ENCODE assay signal across 29 cellular contexts in genomic region chr22:32122899-32123298, GRCh38. TPM values are rescaled to one million over a fixed set of nuclear protein-coding genes. Genes with fewer than 3 reads are reported as not detected.
"Had no signal": no experiment of that assay in that cellular context is flagged by ENCODE, and none has a peak within 500 bp of the region (broad histone marks: within the 10 kb centered on the region; RNA-seq: fewer than 3 reads in every experiment).

No MANE protein-coding gene starts in this region.

- H3K36me3 ChIP-seq: ascending aorta, cardiac muscle cell had no signal

- H3K4me1 ChIP-seq: ascending aorta had no signal

- H3K27ac ChIP-seq: ascending aorta, cardiac muscle cell had no signal

- H3K4me3 ChIP-seq: ascending aorta, cardiac muscle cell had no signal

- H3K27me3 ChIP-seq: ascending aorta, cardiac muscle cell had no signal

- H3K9me3 ChIP-seq: ascending aorta had no signal

- DNase-seq: activated B cell treated with CpG ODN at 0.5 μM for 24 hours; activated CD4-positive, alpha-beta memory T cell treated with anti-CD3 and anti-CD28 coated beads for 36 hours; activated CD4-positive, alpha-beta T cell treated with anti-CD3 and anti-CD28 coated beads for 4 hours; activated CD4-positive, alpha-beta T cell treated with anti-CD3 and anti-CD28 coated beads, Interleukin-2, amount 10 ng/mL, durations not matched to agents 24 days and 14 days; activated CD4-positive, alpha-beta T cell treated with anti-CD3 and anti-CD28 coated beads, Interleukin-2, amount 50 U/mL, for 1 hour; activated CD4-positive, alpha-beta T cell treated with anti-CD3 and anti-CD28 coated beads, Interleukin-2, amount 50 U/mL, for 4 hours; activated CD4-positive, CD25-positive, alpha-beta regulatory T cell treated with anti-CD3 and anti-CD28 coated beads, Interleukin-2, amount 50 U/mL, for 72 hours; activated CD8-positive, alpha-beta memory T cell treated with anti-CD3 and anti-CD28 coated beads, Interleukin-2, amount 50 U/mL, for 4 hours; activated CD8-positive, alpha-beta T cell treated with anti-CD3 and anti-CD28 coated beads for 36 hours; activated effector memory CD4-positive, alpha-beta T cell treated with Interleukin-2 at 50 U/mL for 16 hours; activated gamma-delta T cell; activated naive CD4-positive, alpha-beta T cell treated with anti-CD3 and anti-CD28 coated beads, Interleukin-2, amount 10 ng/mL, durations not matched to agents 7 days and 5 days; activated naive CD4-positive, alpha-beta T cell treated with Interleukin-2 at 50 U/mL for 16 hours; activated naive CD8-positive, alpha-beta T cell treated with anti-CD3 and anti-CD28 coated beads, Interleukin-2, amount 10 ng/mL, durations not matched to agents 7 days and 5 days; activated naive CD8-positive, alpha-beta T cell treated with anti-CD3 and anti-CD28 coated beads, Interleukin-2, amount 50 U/mL, for 24 hours; activated T-cell treated with anti-CD3 and anti-CD28 coated beads, Interleukin-2, amount 50 U/mL, for 24 hours; activated T-cell treated with anti-CD3 and anti-CD28 coated beads, Interleukin-2, amount 50 U/mL, for 48 hours; amygdala; anterior cingulate cortex; caudate nucleus; cerebellar nuclear complex; T-helper 1 cell; T-helper 2 cell; T-helper 9 cell had no signal

RNA-seq across cellular contexts. Expression of gene C22orf42, which starts 36.2 kb away (rescaled TPM):
- total RNA-seq: activated B cell treated with CpG ODN at 0.5 μM for 24 hours; activated CD4-positive, alpha-beta memory T cell treated with anti-CD3 and anti-CD28 coated beads for 36 hours; activated CD4-positive, alpha-beta T cell treated with anti-CD3 and anti-CD28 coated beads, Interleukin-2, amount 10 ng/mL, durations not matched to agents 24 days and 14 days; activated CD8-positive, alpha-beta memory T cell treated with anti-CD3 and anti-CD28 coated beads for 36 hours; activated CD8-positive, alpha-beta T cell treated with anti-CD3 and anti-CD28 coated beads for 36 hours; activated naive CD8-positive, alpha-beta T cell treated with anti-CD3 and anti-CD28 coated beads, Interleukin-2, amount 10 ng/mL, durations not matched to agents 7 days and 5 days; activated T-helper 2 cell treated with anti-CD3 and anti-CD28 coated beads, Interferon-gamma antibody, Interleukin-2, Interleukin-4, amounts not matched to agents 10 μg/mL and 5 μg/mL and 100 μg/mL, durations not matched to agents 14 hours and 24 hours and 36 hours; ascending aorta; bronchial epithelial cell; cardiac muscle cell had no signal
